Comparison of ENCODE assay signal across 28 cellular contexts in genomic region chr11:37721485-37721884, GRCh38.
"Had no signal": no experiment of that assay in that cellular context is flagged by ENCODE, and none has a peak within 500 bp of the region (broad histone marks: within the 10 kb centered on the region; RNA-seq: fewer than 3 reads in every experiment).

No MANE protein-coding gene starts in this region.

- H3K79me2 ChIP-seq: parathyroid adenoma had no signal

- H3K4me3 ChIP-seq: dorsolateral prefrontal cortex, esophagus squamous epithelium, heart right ventricle, thoracic aorta had no signal

- H3K27ac Mint-ChIP-seq: activated CD4-positive, alpha-beta memory T cell treated with anti-CD3 and anti-CD28 coated beads, Interleukin-2, amount 10 ng/mL, durations not matched to agents 7 days and 5 days; activated CD4-positive, alpha-beta T cell treated with anti-CD3 and anti-CD28 coated beads, Interleukin-2, amount 10 ng/mL, durations not matched to agents 24 days and 14 days; activated naive CD4-positive, alpha-beta T cell treated with anti-CD3 and anti-CD28 coated beads for 36 hours; activated naive CD8-positive, alpha-beta T cell treated with anti-CD3 and anti-CD28 coated beads, Interleukin-2, amount 10 ng/mL, durations not matched to agents 7 days and 5 days; activated T-cell treated with anti-CD3 and anti-CD28 coated beads, Interleukin-2, amount 50 U/mL, for 72 hours; brain; effector memory CD8-positive, alpha-beta T cell; nephron; T-helper 1 cell treated with Interleukin-12 subunit alpha and Interleukin-12 subunit beta and Interleukin-4 antibody, amounts not matched to agents 30 μg/mL and 1 μg/mL, for 36 hours; type B pancreatic cell had no signal

- H3K27ac ChIP-seq: dorsolateral prefrontal cortex, esophagus squamous epithelium, heart right ventricle, neutrophil, parathyroid adenoma, thoracic aorta, VCaP had no signal

- H3K4me3 Mint-ChIP-seq: activated CD4-positive, alpha-beta memory T cell treated with anti-CD3 and anti-CD28 coated beads, Interleukin-2, amount 10 ng/mL, durations not matched to agents 7 days and 5 days; activated CD4-positive, alpha-beta T cell treated with anti-CD3 and anti-CD28 coated beads, Interleukin-2, amount 10 ng/mL, durations not matched to agents 24 days and 14 days; activated naive CD4-positive, alpha-beta T cell treated with anti-CD3 and anti-CD28 coated beads for 36 hours; activated naive CD8-positive, alpha-beta T cell treated with anti-CD3 and anti-CD28 coated beads, Interleukin-2, amount 10 ng/mL, durations not matched to agents 7 days and 5 days; activated T-cell treated with anti-CD3 and anti-CD28 coated beads, Interleukin-2, amount 50 U/mL, for 72 hours; brain; effector memory CD8-positive, alpha-beta T cell; nephron; T-helper 1 cell treated with Interleukin-12 subunit alpha and Interleukin-12 subunit beta and Interleukin-4 antibody, amounts not matched to agents 30 μg/mL and 1 μg/mL, for 36 hours; type B pancreatic cell had no signal

- H3K9ac ChIP-seq: parathyroid adenoma had no signal

- H3K36me3 Mint-ChIP-seq: activated naive CD8-positive, alpha-beta T cell treated with anti-CD3 and anti-CD28 coated beads, Interleukin-2, amount 10 ng/mL, durations not matched to agents 7 days and 5 days; brain; type B pancreatic cell had no signal

- H3K4me1 ChIP-seq: esophagus squamous epithelium, heart right ventricle, parathyroid adenoma had no signal

- ATAC-seq: activated CD4-positive, CD25-positive, alpha-beta regulatory T cell treated with anti-CD3 and anti-CD28 coated beads, Interleukin-2, amount 50 U/mL, for 24 hours; activated T-cell treated with anti-CD3 and anti-CD28 coated beads, Interleukin-2, amount 50 U/mL, for 72 hours; effector memory CD8-positive, alpha-beta T cell; heart right ventricle; left colon; right cardiac atrium had no signal

- H3K27me3 Mint-ChIP-seq: activated CD4-positive, alpha-beta memory T cell treated with anti-CD3 and anti-CD28 coated beads, Interleukin-2, amount 10 ng/mL, durations not matched to agents 7 days and 5 days; activated CD4-positive, alpha-beta T cell treated with anti-CD3 and anti-CD28 coated beads, Interleukin-2, amount 10 ng/mL, durations not matched to agents 24 days and 14 days; activated naive CD8-positive, alpha-beta T cell treated with anti-CD3 and anti-CD28 coated beads, Interleukin-2, amount 10 ng/mL, durations not matched to agents 7 days and 5 days; effector memory CD8-positive, alpha-beta T cell; type B pancreatic cell had no signal

- FAIRE-seq: colon, keratinocyte had no signal

- H3K9me3 Mint-ChIP-seq: activated CD4-positive, alpha-beta T cell treated with anti-CD3 and anti-CD28 coated beads, Interleukin-2, amount 10 ng/mL, durations not matched to agents 24 days and 14 days; type B pancreatic cell had no signal

- H3K4me1 Mint-ChIP-seq: activated CD4-positive, alpha-beta memory T cell treated with anti-CD3 and anti-CD28 coated beads, Interleukin-2, amount 10 ng/mL, durations not matched to agents 7 days and 5 days; activated CD4-positive, alpha-beta T cell treated with anti-CD3 and anti-CD28 coated beads, Interleukin-2, amount 10 ng/mL, durations not matched to agents 24 days and 14 days; activated naive CD8-positive, alpha-beta T cell treated with anti-CD3 and anti-CD28 coated beads, Interleukin-2, amount 10 ng/mL, durations not matched to agents 7 days and 5 days; brain; nephron had no signal

- H3K36me3 ChIP-seq: esophagus squamous epithelium, heart right ventricle, neutrophil, thoracic aorta had no signal

- H3K27me3 ChIP-seq: dorsolateral prefrontal cortex, esophagus squamous epithelium, heart right ventricle, neutrophil had no signal

- H3K9me3 ChIP-seq: esophagus squamous epithelium, neutrophil, thoracic aorta had no signal

- H2AFZ ChIP-seq: parathyroid adenoma had no signal

- DNase-seq: activated CD4-positive, alpha-beta memory T cell treated with anti-CD3 and anti-CD28 coated beads, Interleukin-2, amount 10 ng/mL, durations not matched to agents 7 days and 5 days; activated CD4-positive, alpha-beta T cell treated with anti-CD3 and anti-CD28 coated beads, Interleukin-2, amount 10 ng/mL, durations not matched to agents 24 days and 14 days; activated effector memory CD4-positive, alpha-beta T cell treated with Interleukin-2 at 50 U/mL for 16 hours; activated naive CD4-positive, alpha-beta T cell treated with anti-CD3 and anti-CD28 coated beads for 36 hours; activated naive CD8-positive, alpha-beta T cell treated with anti-CD3 and anti-CD28 coated beads, Interleukin-2, amount 10 ng/mL, durations not matched to agents 7 days and 5 days; activated T-cell treated with anti-CD3 and anti-CD28 coated beads, Interleukin-2, amount 50 U/mL, for 72 hours; central memory CD4-positive, alpha-beta T cell; dorsolateral prefrontal cortex; effector memory CD8-positive, alpha-beta T cell; esophagus squamous epithelium; heart right ventricle; left colon; mesenchymal stem cell; right cardiac atrium; stimulated activated CD4-positive, alpha-beta T cell treated with anti-CD3 and anti-CD28 coated beads, Interleukin-4, amount 100 ng/mL, for 24 hours; stimulated activated naive CD4-positive, alpha-beta T cell treated with Interleukin-2 at 50 U/mL for 16 hours; T1000 had no signal
